Comparison of ENCODE assay signal across 21 cellular contexts in genomic region chr9:16241231-16241630, GRCh38.
DNase-seq lines count a peak whose midpoint lies in the region; ATAC-seq, FAIRE-seq and TF ChIP-seq lines count a peak whose summit lies in the region.
"Had no signal": no experiment of that assay in that cellular context is flagged by ENCODE, and none has a peak within 500 bp of the region (broad histone marks: within the 10 kb centered on the region; RNA-seq: fewer than 3 reads in every experiment).

No MANE protein-coding gene starts in this region.

- peaks cover 9 to 26% of the 10 kb centered on the region in 2 donors for H3K9me3 Mint-ChIP-seq in effector memory CD8-positive, alpha-beta T cell
- H3K9me3 Mint-ChIP-seq: brain, GM23338 had no signal

- H3K27ac Mint-ChIP-seq in effector memory CD8-positive, alpha-beta T cell, result no peak overlapping the region
- H3K27ac Mint-ChIP-seq: activated CD4-positive, alpha-beta T cell treated with anti-CD3 and anti-CD28 coated beads for 36 hours; activated naive CD4-positive, alpha-beta T cell treated with anti-CD3 and anti-CD28 coated beads, Interleukin-2, amount 10 ng/mL, durations not matched to agents 7 days and 5 days; brain; CD4-positive, alpha-beta T cell; GM23338; progenitor cell of endocrine pancreas; stimulated activated naive B cell treated with anti-CD40 and anti-IgM and Interleukin-4, amounts not matched to agents 10 μg/mL and 1 μg/mL and 100 μg/mL, for 72 hours had no signal

- no peak for TF ChIP-seq POLR2A in H54 (IDR thresholded peaks at IDR 0.05; ENCODE audit: low read depth, low read length)

- no peaks in the 10 kb centered on the region for H3K36me3 ChIP-seq in small intestine (ENCODE audit: control insufficient read depth in 2 of 2, insufficient read depth in 2 of 2, low read length in 2 of 2)
- H3K36me3 ChIP-seq: gastrocnemius medialis, tibial nerve had no signal

- H3K4me3 Mint-ChIP-seq in effector memory CD8-positive, alpha-beta T cell, result no peak overlapping the region
- H3K4me3 Mint-ChIP-seq: activated CD4-positive, alpha-beta T cell treated with anti-CD3 and anti-CD28 coated beads for 36 hours; activated naive CD4-positive, alpha-beta T cell treated with anti-CD3 and anti-CD28 coated beads, Interleukin-2, amount 10 ng/mL, durations not matched to agents 7 days and 5 days; brain; CD4-positive, alpha-beta T cell; GM23338; stimulated activated naive B cell treated with anti-CD40 and anti-IgM and Interleukin-4, amounts not matched to agents 10 μg/mL and 1 μg/mL and 100 μg/mL, for 72 hours had no signal

- no peaks in the 10 kb centered on the region for H3K4me1 ChIP-seq in small intestine (ENCODE audit: control insufficient read depth in 2 of 2, insufficient read depth in 1 of 2, low read depth in 1 of 2, low read length in 1 of 2)

- DNase-seq in H54 (ENCODE audit: insufficient read length, low spot score) (peak; percentile 33), amniotic epithelial cell (ENCODE audit: low read depth) (peak; percentile 63), foreskin melanocyte (peak; percentile 5), small intestine (peak; percentile 42), SHP77 treated with DMSO at 0.1 percent for 48 hours (lab: John Stamatoyannopoulos, UW) (no peak), GM10248 (ENCODE audit: extremely low spot score) (no peak)
- no peak for DNase-seq in effector memory CD8-positive, alpha-beta T cell
- DNase-seq: activated CD4-positive, alpha-beta T cell treated with anti-CD3 and anti-CD28 coated beads for 36 hours; activated naive CD4-positive, alpha-beta T cell treated with anti-CD3 and anti-CD28 coated beads, Interleukin-2, amount 10 ng/mL, durations not matched to agents 7 days and 5 days; CD4-positive, alpha-beta T cell; gastrocnemius medialis; NCI-H1436; NCI-H345; SIG-M5; stimulated activated CD4-positive, alpha-beta T cell treated with anti-CD3 and anti-CD28 coated beads, Interleukin-12 subunit alpha, Interleukin-12 subunit beta, amount 100 ng/mL, for 4 hours; stimulated activated naive B cell treated with anti-CD40 and anti-IgM and Interleukin-4, amounts not matched to agents 10 μg/mL and 1 μg/mL and 100 μg/mL, for 72 hours; T-helper 9 cell had no signal

- POLR2A ChIA-PET in GM10248 (lab: Yijun Ruan, JAX), result no interaction called here

- no peaks in the 10 kb centered on the region for H3K9me3 ChIP-seq in small intestine (ENCODE audit: control insufficient read depth, low read depth)
- H3K9me3 ChIP-seq: gastrocnemius medialis had no signal

- H3K27ac ChIP-seq in small intestine (ENCODE audit: low read depth in 1 of 2, low read length in 1 of 2), result no peak overlapping the region
- H3K27ac ChIP-seq: gastrocnemius medialis, tibial nerve had no signal

- H3K36me3 Mint-ChIP-seq in effector memory CD8-positive, alpha-beta T cell (ENCODE audit: insufficient read depth), result no peaks in the 10 kb centered on the region
- H3K36me3 Mint-ChIP-seq: activated naive CD4-positive, alpha-beta T cell treated with anti-CD3 and anti-CD28 coated beads, Interleukin-2, amount 10 ng/mL, durations not matched to agents 7 days and 5 days; brain; stimulated activated naive B cell treated with anti-CD40 and anti-IgM and Interleukin-4, amounts not matched to agents 10 μg/mL and 1 μg/mL and 100 μg/mL, for 72 hours had no signal

- no peak for TF ChIP-seq CTCF in GM10248 (IDR thresholded peaks at IDR 0.05; ENCODE audit: control extremely low read depth, extremely low read depth, low read depth, missing control alignments)

- no peaks in the 10 kb centered on the region for H3K4me1 Mint-ChIP-seq in effector memory CD8-positive, alpha-beta T cell (ENCODE audit: low read depth in 2 of 2)
- H3K4me1 Mint-ChIP-seq: activated CD4-positive, alpha-beta T cell treated with anti-CD3 and anti-CD28 coated beads for 36 hours; activated naive CD4-positive, alpha-beta T cell treated with anti-CD3 and anti-CD28 coated beads, Interleukin-2, amount 10 ng/mL, durations not matched to agents 7 days and 5 days; stimulated activated naive B cell treated with anti-CD40 and anti-IgM and Interleukin-4, amounts not matched to agents 10 μg/mL and 1 μg/mL and 100 μg/mL, for 72 hours had no signal

- H3K4me3 ChIP-seq in small intestine (ENCODE audit: low read depth in 1 of 2, low read length in 2 of 2), result no peak overlapping the region
- H3K4me3 ChIP-seq: gastrocnemius medialis, GM23338, tibial nerve had no signal

- 52 to 74% (median 70%) methylated on average over 3 of the region's 3 CpGs for WGBS in small intestine, 3 donors

- H3K27me3 Mint-ChIP-seq in effector memory CD8-positive, alpha-beta T cell, result no peaks in the 10 kb centered on the region
- H3K27me3 Mint-ChIP-seq: activated CD4-positive, alpha-beta T cell treated with anti-CD3 and anti-CD28 coated beads for 36 hours; activated naive CD4-positive, alpha-beta T cell treated with anti-CD3 and anti-CD28 coated beads, Interleukin-2, amount 10 ng/mL, durations not matched to agents 7 days and 5 days; CD4-positive, alpha-beta T cell; progenitor cell of endocrine pancreas; stimulated activated naive B cell treated with anti-CD40 and anti-IgM and Interleukin-4, amounts not matched to agents 10 μg/mL and 1 μg/mL and 100 μg/mL, for 72 hours had no signal

- no peak for ATAC-seq in effector memory CD8-positive, alpha-beta T cell (replicated peaks)
- ATAC-seq: activated CD4-positive, alpha-beta T cell treated with anti-CD3 and anti-CD28 coated beads for 36 hours; gastrocnemius medialis; GM23338; stimulated activated naive B cell treated with anti-CD40 and anti-IgM and Interleukin-4, amounts not matched to agents 10 μg/mL and 1 μg/mL and 100 μg/mL, for 72 hours had no signal

- CTCF ChIA-PET in GM10248 (lab: Yijun Ruan, JAX), result no interaction called here

- peak; percentile 97 for FAIRE-seq in H54 (lab: Jason Lieb, UNC)
- no peak for FAIRE-seq in small intestine (lab: Jason Lieb, UNC)

- no peaks in the 10 kb centered on the region for H3K27me3 ChIP-seq in small intestine (ENCODE audit: control insufficient read depth in 2 of 2, insufficient read depth in 2 of 2, low read length in 2 of 2)
- H3K27me3 ChIP-seq: gastrocnemius medialis, tibial nerve had no signal

Comparison
In these comparisons a context has a peak if more than half of its experiments do, and no peak if none do; other contexts are left out.
1. DNase-seq: peak in H54 (single experiment), amniotic epithelial cell (single experiment), foreskin melanocyte (single experiment) and small intestine (single experiment); none in effector memory CD8-positive, alpha-beta T cell (0 of 3), SHP77 treated with DMSO at 0.1 percent for 48 hours (single experiment) and GM10248 (single experiment).